1 cellular context compared by ENCODE assay signal in the genomic region with DNA sequence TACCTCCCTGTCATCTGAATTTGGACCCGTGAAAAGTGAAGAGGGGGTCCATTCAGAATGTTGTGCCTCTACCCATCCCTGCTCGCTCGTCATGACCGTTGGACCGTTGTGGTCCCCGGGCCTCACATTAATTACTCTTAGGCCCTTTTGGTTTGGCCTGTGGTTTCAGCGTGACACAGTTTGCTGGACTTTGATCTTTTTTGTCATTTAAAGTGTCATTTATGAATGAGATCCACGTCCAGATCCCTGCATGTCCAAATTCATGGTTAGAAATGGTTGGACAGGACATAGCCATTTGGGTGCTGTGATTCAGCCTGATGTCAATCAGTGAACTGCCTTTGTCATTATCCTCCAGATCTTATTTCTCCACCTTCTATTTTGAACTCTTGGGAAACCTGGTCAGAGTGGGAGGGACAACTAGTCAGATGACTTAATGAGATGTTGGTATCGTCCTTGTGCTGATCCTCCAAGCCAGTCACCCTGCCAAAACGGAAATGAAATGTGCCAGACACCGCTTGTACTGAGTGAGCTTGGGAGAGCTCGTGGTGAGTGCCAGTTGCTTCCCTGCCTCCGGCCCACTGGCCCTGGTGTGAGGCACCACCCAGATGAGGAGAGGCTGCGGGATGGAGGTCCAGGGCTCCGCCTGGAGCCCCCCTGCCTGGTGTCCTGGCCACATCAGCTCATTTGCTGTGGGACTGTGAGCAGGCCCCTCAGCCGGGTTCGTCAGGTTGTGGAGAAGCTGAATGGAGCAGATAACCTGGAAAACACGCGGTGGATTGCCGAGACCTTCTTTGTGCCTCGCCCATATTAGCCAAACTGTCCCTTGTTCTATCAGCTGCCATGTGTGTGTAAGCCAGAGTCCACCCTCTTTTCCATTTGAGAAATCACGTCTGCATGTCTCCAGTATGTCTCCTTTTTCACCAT.
TF ChIP-seq lines count a peak whose summit lies in the region.

No MANE protein-coding gene starts in this region.

TF ChIP-seq in WTC11, 78 proteins besides CTCF, POLR2A, EP300 and RAD21 (continued from another document):
- TF ChIP-seq, protein P1, sequence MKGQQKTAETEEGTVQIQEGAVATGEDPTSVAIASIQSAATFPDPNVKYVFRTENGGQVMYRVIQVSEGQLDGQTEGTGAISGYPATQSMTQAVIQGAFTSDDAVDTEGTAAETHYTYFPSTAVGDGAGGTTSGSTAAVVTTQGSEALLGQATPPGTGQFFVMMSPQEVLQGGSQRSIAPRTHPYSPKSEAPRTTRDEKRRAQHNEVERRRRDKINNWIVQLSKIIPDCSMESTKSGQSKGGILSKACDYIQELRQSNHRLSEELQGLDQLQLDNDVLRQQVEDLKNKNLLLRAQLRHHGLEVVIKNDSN (CRISPR knock-in tag; IDR thresholded peaks at IDR 0.05) = no peak
- TF ChIP-seq, protein P2, sequence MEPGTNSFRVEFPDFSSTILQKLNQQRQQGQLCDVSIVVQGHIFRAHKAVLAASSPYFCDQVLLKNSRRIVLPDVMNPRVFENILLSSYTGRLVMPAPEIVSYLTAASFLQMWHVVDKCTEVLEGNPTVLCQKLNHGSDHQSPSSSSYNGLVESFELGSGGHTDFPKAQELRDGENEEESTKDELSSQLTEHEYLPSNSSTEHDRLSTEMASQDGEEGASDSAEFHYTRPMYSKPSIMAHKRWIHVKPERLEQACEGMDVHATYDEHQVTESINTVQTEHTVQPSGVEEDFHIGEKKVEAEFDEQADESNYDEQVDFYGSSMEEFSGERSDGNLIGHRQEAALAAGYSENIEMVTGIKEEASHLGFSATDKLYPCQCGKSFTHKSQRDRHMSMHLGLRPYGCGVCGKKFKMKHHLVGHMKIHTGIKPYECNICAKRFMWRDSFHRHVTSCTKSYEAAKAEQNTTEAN (CRISPR knock-in tag; IDR thresholded peaks at IDR 0.05) = no peak
- TF ChIP-seq, protein P3, sequence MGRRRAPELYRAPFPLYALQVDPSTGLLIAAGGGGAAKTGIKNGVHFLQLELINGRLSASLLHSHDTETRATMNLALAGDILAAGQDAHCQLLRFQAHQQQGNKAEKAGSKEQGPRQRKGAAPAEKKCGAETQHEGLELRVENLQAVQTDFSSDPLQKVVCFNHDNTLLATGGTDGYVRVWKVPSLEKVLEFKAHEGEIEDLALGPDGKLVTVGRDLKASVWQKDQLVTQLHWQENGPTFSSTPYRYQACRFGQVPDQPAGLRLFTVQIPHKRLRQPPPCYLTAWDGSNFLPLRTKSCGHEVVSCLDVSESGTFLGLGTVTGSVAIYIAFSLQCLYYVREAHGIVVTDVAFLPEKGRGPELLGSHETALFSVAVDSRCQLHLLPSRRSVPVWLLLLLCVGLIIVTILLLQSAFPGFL (CRISPR knock-in tag; IDR thresholded peaks at IDR 0.05; ENCODE audit: borderline replicate concordance) = no peak
- TF ChIP-seq, protein P4, sequence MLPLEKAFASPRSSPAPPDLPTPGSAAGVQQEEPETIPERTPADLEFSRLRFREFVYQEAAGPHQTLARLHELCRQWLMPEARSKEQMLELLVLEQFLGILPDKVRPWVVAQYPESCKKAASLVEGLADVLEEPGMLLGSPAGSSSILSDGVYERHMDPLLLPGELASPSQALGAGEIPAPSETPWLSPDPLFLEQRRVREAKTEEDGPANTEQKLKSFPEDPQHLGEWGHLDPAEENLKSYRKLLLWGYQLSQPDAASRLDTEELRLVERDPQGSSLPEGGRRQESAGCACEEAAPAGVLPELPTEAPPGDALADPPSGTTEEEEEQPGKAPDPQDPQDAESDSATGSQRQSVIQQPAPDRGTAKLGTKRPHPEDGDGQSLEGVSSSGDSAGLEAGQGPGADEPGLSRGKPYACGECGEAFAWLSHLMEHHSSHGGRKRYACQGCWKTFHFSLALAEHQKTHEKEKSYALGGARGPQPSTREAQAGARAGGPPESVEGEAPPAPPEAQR (CRISPR knock-in tag; IDR thresholded peaks at IDR 0.05) = no peak
- no peak for TF ChIP-seq GTF2I (CRISPR knock-in tag; conservative IDR thresholded peaks at IDR 0.05)
- no peak for TF ChIP-seq MYBL2 (CRISPR knock-in tag; IDR thresholded peaks at IDR 0.05)
- TF ChIP-seq, protein P5, sequence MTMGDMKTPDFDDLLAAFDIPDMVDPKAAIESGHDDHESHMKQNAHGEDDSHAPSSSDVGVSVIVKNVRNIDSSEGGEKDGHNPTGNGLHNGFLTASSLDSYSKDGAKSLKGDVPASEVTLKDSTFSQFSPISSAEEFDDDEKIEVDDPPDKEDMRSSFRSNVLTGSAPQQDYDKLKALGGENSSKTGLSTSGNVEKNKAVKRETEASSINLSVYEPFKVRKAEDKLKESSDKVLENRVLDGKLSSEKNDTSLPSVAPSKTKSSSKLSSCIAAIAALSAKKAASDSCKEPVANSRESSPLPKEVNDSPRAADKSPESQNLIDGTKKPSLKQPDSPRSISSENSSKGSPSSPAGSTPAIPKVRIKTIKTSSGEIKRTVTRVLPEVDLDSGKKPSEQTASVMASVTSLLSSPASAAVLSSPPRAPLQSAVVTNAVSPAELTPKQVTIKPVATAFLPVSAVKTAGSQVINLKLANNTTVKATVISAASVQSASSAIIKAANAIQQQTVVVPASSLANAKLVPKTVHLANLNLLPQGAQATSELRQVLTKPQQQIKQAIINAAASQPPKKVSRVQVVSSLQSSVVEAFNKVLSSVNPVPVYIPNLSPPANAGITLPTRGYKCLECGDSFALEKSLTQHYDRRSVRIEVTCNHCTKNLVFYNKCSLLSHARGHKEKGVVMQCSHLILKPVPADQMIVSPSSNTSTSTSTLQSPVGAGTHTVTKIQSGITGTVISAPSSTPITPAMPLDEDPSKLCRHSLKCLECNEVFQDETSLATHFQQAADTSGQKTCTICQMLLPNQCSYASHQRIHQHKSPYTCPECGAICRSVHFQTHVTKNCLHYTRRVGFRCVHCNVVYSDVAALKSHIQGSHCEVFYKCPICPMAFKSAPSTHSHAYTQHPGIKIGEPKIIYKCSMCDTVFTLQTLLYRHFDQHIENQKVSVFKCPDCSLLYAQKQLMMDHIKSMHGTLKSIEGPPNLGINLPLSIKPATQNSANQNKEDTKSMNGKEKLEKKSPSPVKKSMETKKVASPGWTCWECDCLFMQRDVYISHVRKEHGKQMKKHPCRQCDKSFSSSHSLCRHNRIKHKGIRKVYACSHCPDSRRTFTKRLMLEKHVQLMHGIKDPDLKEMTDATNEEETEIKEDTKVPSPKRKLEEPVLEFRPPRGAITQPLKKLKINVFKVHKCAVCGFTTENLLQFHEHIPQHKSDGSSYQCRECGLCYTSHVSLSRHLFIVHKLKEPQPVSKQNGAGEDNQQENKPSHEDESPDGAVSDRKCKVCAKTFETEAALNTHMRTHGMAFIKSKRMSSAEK (CRISPR knock-in tag; IDR thresholded peaks at IDR 0.05; ENCODE audit: borderline replicate concordance) = no peak
- no peak for TF ChIP-seq CREB1 (CRISPR knock-in tag; IDR thresholded peaks at IDR 0.05)
- TF ChIP-seq FOXK1 (CRISPR knock-in tag; IDR thresholded peaks at IDR 0.05) = no peak
- TF ChIP-seq ZNF396 (CRISPR knock-in tag; IDR thresholded peaks at IDR 0.05; ENCODE audit: borderline replicate concordance) = no peak
- TF ChIP-seq ELF4 (CRISPR knock-in tag; IDR thresholded peaks at IDR 0.05; ENCODE audit: low read depth) = no peak
- TF ChIP-seq OVOL2 (CRISPR knock-in tag; IDR thresholded peaks at IDR 0.05; ENCODE audit: borderline replicate concordance) = no peak
- TF ChIP-seq SMAD3 (CRISPR knock-in tag; IDR thresholded peaks at IDR 0.05; ENCODE audit: borderline replicate concordance) = no peak
- no peak for TF ChIP-seq SMAD4 (CRISPR knock-in tag; IDR thresholded peaks at IDR 0.05)
- no peak for TF ChIP-seq NFE2L1 (CRISPR knock-in tag; IDR thresholded peaks at IDR 0.05)
